In genomic region chr7:43869018-43869897, GRCh38 we compare ENCODE assay signal across 8 cellular contexts. TPM values are rescaled to one million over a fixed set of nuclear protein-coding genes. Genes with fewer than 3 reads are reported as not detected.
DNase-seq lines count a peak whose midpoint lies in the region; TF ChIP-seq lines count a peak whose summit lies in the region.

MRPS24 (minus strand) TSS chr7:43869517; CDS start chr7:43869495, 22 bp downstream.

- H3K9me2 ChIP-seq in DOHH2 (replicated peaks; ENCODE audit: control insufficient read depth, low read length) (no peaks in the 10 kb centered on the region), GM23248 (ENCODE audit: insufficient read depth) (no peaks in the 10 kb centered on the region)

- H3K36me3 ChIP-seq in DOHH2 (ENCODE audit: control insufficient read depth, low read length) (peaks cover 26% of the 10 kb centered on the region), GM23248 (ENCODE audit: low read depth) (no peaks in the 10 kb centered on the region; the same call in none of the 2 replicates), esophagus squamous epithelium (peaks cover 0 to 29% (median 7%) of the 10 kb centered on the region in 3 donors)

- in situ Hi-C loops in GM23248 (cut with MboI) = no loop called here

- TF ChIP-seq POLR2A in esophagus squamous epithelium (IDR thresholded peaks at IDR 0.05) = peak in 2 of 4 donors; percentile 31 to 67

- TF ChIP-seq CTCF in DOHH2 (IDR thresholded peaks at IDR 0.05; ENCODE audit: low read depth, low read length, poor library complexity, severe bottlenecking) = no peak
- no peak for TF ChIP-seq CTCF in esophagus squamous epithelium (IDR thresholded peaks at IDR 0.05)

- H3K9me3 ChIP-seq in DOHH2 (ENCODE audit: control insufficient read depth, insufficient read depth, low read length) (no peaks in the 10 kb centered on the region), GM23248 (ENCODE audit: low read depth) (no peaks in the 10 kb centered on the region), esophagus squamous epithelium (no peaks in the 10 kb centered on the region)

- H3K79me2 ChIP-seq in DOHH2 (ENCODE audit: control insufficient read depth, low read length) (peaks cover 13% of the 10 kb centered on the region), GM23248 (ENCODE audit: insufficient read depth) (peaks cover 15% of the 10 kb centered on the region)

- WGBS in GM23248 (ENCODE audit: low coverage in 1 of 2, low lambda C conversion rate in 2 of 2, missing lambda C conversion rate in 2 of 2), 2 experiments = 1% methylated on average over 42 to 75 of the region's 79 CpGs
- WGBS in esophagus squamous epithelium, 2 donors = 0 to 1% methylated on average over 20 to 24 of the region's 79 CpGs

- H3K27ac ChIP-seq in DOHH2 (ENCODE audit: low read depth, low read length) = peak within 1 kb of the TSS; percentile 46
- H3K27ac ChIP-seq in GM23248 = peak within 1 kb of the TSS; percentile 100
- peak within 1 kb of the TSS; percentile 84 to 95 (median 87) for H3K27ac ChIP-seq in esophagus squamous epithelium

- intact Hi-C loops in esophagus squamous epithelium (cut with DNase I) = no loop called here

- peak within 1 kb of the TSS; percentile 98 for H3K9ac ChIP-seq in GM23248

- DNase-seq in GM23248 (peak; percentile 98), Kasumi-1 (lab: John Stamatoyannopoulos, UW) (peak; percentile 99), RKO (ENCODE audit: low spot score) (peak; percentile 96), activated T-helper 1 cell treated with Interleukin-2 at 50 U/mL for 16 hours (ENCODE audit: low read depth) (peak; percentile 90), esophagus squamous epithelium (lab: John Stamatoyannopoulos, UW) (peak; percentile 81), myocyte (ENCODE audit: low read depth) (peak; percentile 99)
- peak; percentile 90 to 94 for DNase-seq in stimulated activated CD8-positive, alpha-beta memory T cell treated with anti-CD3 and anti-CD28 coated beads, Interleukin-7, amount 100 ng/mL, for 4 hours (ENCODE audit: low read depth in 2 of 2)

- H3K4me1 ChIP-seq in DOHH2 (ENCODE audit: control insufficient read depth, low read length) = peaks cover 19% of the 10 kb centered on the region
- H3K4me1 ChIP-seq in GM23248 (ENCODE audit: insufficient read depth) = peaks cover 50% of the 10 kb centered on the region
- H3K4me1 ChIP-seq in esophagus squamous epithelium = peaks cover 18 to 57% (median 44%) of the 10 kb centered on the region in 3 donors

- H3K4me3 ChIP-seq in DOHH2 (ENCODE audit: low read length) (peak within 1 kb of the TSS; percentile 80), GM23248 (peak within 1 kb of the TSS; percentile 85), esophagus squamous epithelium (peak within 1 kb of the TSS; percentile 66 to 93 (median 90))

- H4K20me1 ChIP-seq in DOHH2 (ENCODE audit: control insufficient read depth, insufficient read depth, low read depth, low read length) = no peaks in the 10 kb centered on the region
- no peaks in the 10 kb centered on the region for H4K20me1 ChIP-seq in GM23248 (ENCODE audit: insufficient read depth)

- H2AFZ ChIP-seq in GM23248 = peak within 1 kb of the TSS; percentile 57

- H3F3A ChIP-seq in DOHH2 (ENCODE audit: control insufficient read depth, insufficient read depth) = peaks cover 10% of the 10 kb centered on the region
- peaks cover 50% of the 10 kb centered on the region for H3F3A ChIP-seq in GM23248 (ENCODE audit: insufficient read depth)

- H3K27me3 ChIP-seq in DOHH2 (ENCODE audit: control insufficient read depth, low read length) (no peaks in the 10 kb centered on the region), GM23248 (replicated peaks; ENCODE audit: insufficient read depth) (no peaks in the 10 kb centered on the region), esophagus squamous epithelium (no peaks in the 10 kb centered on the region)

- H3K4me2 ChIP-seq in DOHH2 (ENCODE audit: low read length) (peak within 1 kb of the TSS; percentile 80), GM23248 (ENCODE audit: unreplicated experiment) (peak within 1 kb of the TSS; percentile 98)

RNA-seq across cellular contexts. Expression of gene MRPS24, which starts in this region (rescaled TPM):
- total RNA-seq in GM23248 (2014; rRNA removed; shearing (Covaris generic)) = 79.3 and 113 TPM in 2 replicates
- 163 and 166 TPM in 2 replicates for polyA plus RNA-seq in GM23248 (2016; fragmentation: Nextera tagmentation; extraction: Ambion mirVana)
- 100 to 1,000 TPM in 3 of 4 donors, 10 to 100 TPM in 1; 86.0 to 144 (median 117) TPM for total RNA-seq in esophagus squamous epithelium
- total RNA-seq in myocyte = 173 and 200 TPM in 2 replicates
- polyA plus RNA-seq in myocyte (2012) = 256 TPM

Comparison
In these comparisons a context has a peak if more than half of its experiments do, and no peak if none do; other contexts are left out.
1. Peak in every context shown above with its lines: DNase-seq, H3K4me3 ChIP-seq and H3K27ac ChIP-seq.
2. H3K27ac ChIP-seq: peak in every context shown above with its lines; median percentile 100 in GM23248; 87 in esophagus squamous epithelium; 46 in DOHH2.